In the genomic region with DNA sequence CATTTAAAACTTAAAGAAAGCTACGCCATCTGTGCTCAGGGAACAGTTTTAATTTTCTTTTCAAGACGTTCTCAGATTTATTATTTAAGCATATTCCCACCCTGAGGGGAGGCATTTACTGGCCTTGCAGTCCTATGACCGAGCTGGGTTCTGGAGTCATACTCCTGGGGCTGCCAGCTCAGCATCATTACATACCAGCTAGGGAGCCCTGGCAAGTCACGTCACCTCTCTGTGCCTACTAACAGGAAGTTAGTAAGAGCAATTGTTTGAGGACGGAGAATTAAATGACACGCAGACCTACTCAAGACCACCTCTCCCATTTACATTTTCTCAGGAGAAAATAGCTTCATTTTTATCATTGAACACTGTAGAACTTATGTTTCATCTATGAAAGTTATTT, we compare ENCODE assay signal across 15 cellular contexts. TPM values are rescaled to one million over a fixed set of nuclear protein-coding genes. Genes with fewer than 3 reads are reported as not detected.
A peak's percentile ranks its signal among the peaks of the same experiment; 100 is the strongest.
DNase-seq lines count a peak whose midpoint lies in the region; ATAC-seq and TF ChIP-seq lines count a peak whose summit lies in the region.
"Had no signal": no experiment of that assay in that cellular context is flagged by ENCODE, and none has a peak within 500 bp of the region (broad histone marks: within the 10 kb centered on the region; RNA-seq: fewer than 3 reads in every experiment).

No MANE protein-coding gene starts in this region.

- in situ Hi-C loops in GM23248 (cut with MboI): no loop called here

- peaks cover 10% of the 10 kb centered on the region for H3K36me3 Mint-ChIP-seq in activated naive CD4-positive, alpha-beta T cell treated with anti-CD3 and anti-CD28 coated beads, Interleukin-2, amount 10 ng/mL, durations not matched to agents 7 days and 5 days
- H3K36me3 Mint-ChIP-seq: activated naive CD8-positive, alpha-beta T cell treated with anti-CD3 and anti-CD28 coated beads for 36 hours; WTC11 had no signal

- H3K79me2 ChIP-seq in GM23248 (ENCODE audit: insufficient read depth): peaks cover 59% of the 10 kb centered on the region

- intact Hi-C loops in esophagus squamous epithelium (cut with DNase I): no loop called here

- H3K36me3 ChIP-seq in GM23248 (ENCODE audit: low read depth) (no peaks in the 10 kb centered on the region), esophagus squamous epithelium (no peaks in the 10 kb centered on the region)
- H3K36me3 ChIP-seq: right lobe of liver had no signal

- H3K27me3 Mint-ChIP-seq in activated naive CD4-positive, alpha-beta T cell treated with anti-CD3 and anti-CD28 coated beads, Interleukin-2, amount 10 ng/mL, durations not matched to agents 7 days and 5 days: peaks cover 74% of the 10 kb centered on the region

- H3K9me3 Mint-ChIP-seq in activated naive CD4-positive, alpha-beta T cell treated with anti-CD3 and anti-CD28 coated beads, Interleukin-2, amount 10 ng/mL, durations not matched to agents 7 days and 5 days: no peaks in the 10 kb centered on the region
- H3K9me3 Mint-ChIP-seq: activated naive CD8-positive, alpha-beta T cell treated with anti-CD3 and anti-CD28 coated beads for 36 hours; stimulated activated naive CD8-positive, alpha-beta T cell treated with anti-CD3 and anti-CD28 coated beads, Interleukin-15, amount 100 ng/mL, for 72 hours; WTC11 had no signal

- H3K4me1 ChIP-seq in GM23248 (ENCODE audit: insufficient read depth): peaks cover 56% of the 10 kb centered on the region
- peaks cover 30 to 98% (median 36%) of the 10 kb centered on the region in 3 donors for H3K4me1 ChIP-seq in esophagus squamous epithelium
- H3K4me1 ChIP-seq: right lobe of liver had no signal

- peaks cover 18% of the 10 kb centered on the region for H3K4me1 Mint-ChIP-seq in activated naive CD4-positive, alpha-beta T cell treated with anti-CD3 and anti-CD28 coated beads, Interleukin-2, amount 10 ng/mL, durations not matched to agents 7 days and 5 days

- H3K27me3 ChIP-seq in GM23248 (replicated peaks; ENCODE audit: insufficient read depth): no peaks in the 10 kb centered on the region
- peaks cover 0 to 11% (median 0%) of the 10 kb centered on the region in 4 donors for H3K27me3 ChIP-seq in esophagus squamous epithelium
- H3K27me3 ChIP-seq: right lobe of liver had no signal

- TF ChIP-seq CTCF in esophagus squamous epithelium (IDR thresholded peaks at IDR 0.05): no peak

- peak overlapping the region; percentile 40 for H3K4me2 ChIP-seq in GM23248 (ENCODE audit: unreplicated experiment)

- 17 to 18% methylated on average over 6 of the region's 6 CpGs for whole genome bisulfite sequencing in GM23248 (ENCODE audit: low coverage in 1 of 2, low lambda C conversion rate in 2 of 2, missing lambda C conversion rate in 2 of 2), 2 experiments
- 25 to 37% methylated on average over 6 of the region's 6 CpGs for WGBS in esophagus squamous epithelium, 2 donors

- CTCF ChIA-PET in activated naive CD4-positive, alpha-beta T cell treated with anti-CD3 and anti-CD28 coated beads, Interleukin-2, amount 10 ng/mL, durations not matched to agents 7 days and 5 days (lab: Charles Lee): no interaction called here

- ATAC-seq in HG02759 (IDR thresholded peaks at IDR 0.05; ENCODE audit: unreplicated experiment): no peak
- ATAC-seq: naive thymus-derived CD4-positive, alpha-beta T cell; stimulated activated naive CD8-positive, alpha-beta T cell treated with anti-CD3 and anti-CD28 coated beads, Interleukin-15, amount 100 ng/mL, for 72 hours; WTC11 had no signal

- no peak overlapping the region for H3K4me3 Mint-ChIP-seq in activated naive CD4-positive, alpha-beta T cell treated with anti-CD3 and anti-CD28 coated beads, Interleukin-2, amount 10 ng/mL, durations not matched to agents 7 days and 5 days
- H3K4me3 Mint-ChIP-seq: activated naive CD8-positive, alpha-beta T cell treated with anti-CD3 and anti-CD28 coated beads for 36 hours; naive thymus-derived CD4-positive, alpha-beta T cell; stimulated activated naive CD8-positive, alpha-beta T cell treated with anti-CD3 and anti-CD28 coated beads, Interleukin-15, amount 100 ng/mL, for 72 hours; WTC11 had no signal

- H3K9me3 ChIP-seq in GM23248 (ENCODE audit: low read depth): no peaks in the 10 kb centered on the region
- no peaks in the 10 kb centered on the region for H3K9me3 ChIP-seq in esophagus squamous epithelium
- H3K9me3 ChIP-seq: right lobe of liver had no signal

- H3K4me3 ChIP-seq in GM23248 (no peak overlapping the region), esophagus squamous epithelium (no peak overlapping the region)
- H3K4me3 ChIP-seq: right lobe of liver, SK-N-MC had no signal

- H3K27ac Mint-ChIP-seq in activated naive CD4-positive, alpha-beta T cell treated with anti-CD3 and anti-CD28 coated beads, Interleukin-2, amount 10 ng/mL, durations not matched to agents 7 days and 5 days: no peak overlapping the region
- H3K27ac Mint-ChIP-seq: activated naive CD8-positive, alpha-beta T cell treated with anti-CD3 and anti-CD28 coated beads for 36 hours; naive thymus-derived CD4-positive, alpha-beta T cell; stimulated activated naive CD8-positive, alpha-beta T cell treated with anti-CD3 and anti-CD28 coated beads, Interleukin-15, amount 100 ng/mL, for 72 hours; WTC11 had no signal

- H4K20me1 ChIP-seq in GM23248 (ENCODE audit: insufficient read depth): no peaks in the 10 kb centered on the region

- no peaks in the 10 kb centered on the region for H3K9me2 ChIP-seq in GM23248 (ENCODE audit: insufficient read depth)

- no peak for TF ChIP-seq POLR2A in esophagus squamous epithelium (IDR thresholded peaks at IDR 0.05)

- peaks cover 49% of the 10 kb centered on the region for H3F3A ChIP-seq in GM23248 (ENCODE audit: insufficient read depth)

- peak overlapping the region; percentile 89 for H3K27ac ChIP-seq in GM23248
- H3K27ac ChIP-seq in esophagus squamous epithelium: peak overlapping the region; percentile 62 to 88 (median 86)
- H3K27ac ChIP-seq: right lobe of liver, SK-N-MC had no signal

- H2AFZ ChIP-seq in GM23248: peak overlapping the region; percentile 63

- peak; percentile 93 for DNase-seq in GM23248
- DNase-seq in RKO (ENCODE audit: low spot score): peak; percentile 78
- DNase-seq in esophagus squamous epithelium (lab: John Stamatoyannopoulos, UW): no peak
- DNase-seq in renal cortical epithelial cell (ENCODE audit: low read depth): peak; percentile 88
- no peak for DNase-seq in activated naive CD4-positive, alpha-beta T cell treated with anti-CD3 and anti-CD28 coated beads, Interleukin-2, amount 10 ng/mL, durations not matched to agents 7 days and 5 days
- no peak for DNase-seq in NCI-H2171 treated with DMSO at 0.1 percent for 48 hours (lab: John Stamatoyannopoulos, UW)
- DNase-seq: activated CD8-positive, alpha-beta memory T cell treated with anti-CD3 and anti-CD28 coated beads, Interleukin-2, amount 50 U/mL, for 48 hours; activated naive CD8-positive, alpha-beta T cell treated with anti-CD3 and anti-CD28 coated beads for 36 hours; naive thymus-derived CD4-positive, alpha-beta T cell; NCI-H82; right lobe of liver; stimulated activated naive CD8-positive, alpha-beta T cell treated with anti-CD3 and anti-CD28 coated beads, Interleukin-15, amount 100 ng/mL, for 72 hours had no signal

- peak overlapping the region; percentile 57 for H3K9ac ChIP-seq in GM23248

RNA-seq across cellular contexts. Expression of a gene that starts 5.8 kb away (rescaled TPM):
- 5.4 and 8.9 TPM in 2 replicates for total RNA-seq in GM23248 (2014; rRNA removed; shearing (Covaris generic))
- polyA plus RNA-seq in GM23248 (2016; fragmentation: Nextera tagmentation; extraction: Ambion mirVana): 8.8 and 9.9 TPM in 2 replicates
- 10 to 100 TPM; 35.7 to 95.4 (median 54.6) TPM for total RNA-seq in esophagus squamous epithelium
- total RNA-seq in renal cortical epithelial cell: 55.7 and 58.9 TPM in 2 replicates

Comparison
In these comparisons a context has a peak if more than half of its experiments do, and no peak if none do; other contexts are left out.
1. DNase-seq: peak in GM23248 (single experiment), RKO (single experiment) and renal cortical epithelial cell (single experiment); none in esophagus squamous epithelium (single experiment), activated naive CD4-positive, alpha-beta T cell treated with anti-CD3 and anti-CD28 coated beads, Interleukin-2, amount 10 ng/mL, durations not matched to agents 7 days and 5 days (single experiment) and NCI-H2171 treated with DMSO at 0.1 percent for 48 hours (single experiment).